In genomic region chr1:147897030-147897756, GRCh38 we compare ENCODE assay signal across 23 cellular contexts. TPM values are rescaled to one million over a fixed set of nuclear protein-coding genes. Genes with fewer than 3 reads are reported as not detected.
A peak's percentile ranks its signal among the peaks of the same experiment; 100 is the strongest.
DNase-seq lines count a peak whose midpoint lies in the region; TF ChIP-seq lines count a peak whose summit lies in the region.
"Had no signal": no experiment of that assay in that cellular context is flagged by ENCODE, and none has a peak within 500 bp of the region (broad histone marks: within the 10 kb centered on the region; RNA-seq: fewer than 3 reads in every experiment).

No MANE protein-coding gene starts in this region.

- H3K27me3 Mint-ChIP-seq in neural crest cell (ENCODE audit: low read depth) = no peaks in the 10 kb centered on the region
- H3K27me3 Mint-ChIP-seq: activated naive CD8-positive, alpha-beta T cell had no signal

- H3K79me2 ChIP-seq in mammary epithelial cell (ENCODE audit: insufficient read depth, low read length) = no peaks in the 10 kb centered on the region

- no TSS peak for BruUV-seq in mammary epithelial cell (replicated peaks; lab: Mats Ljungman, UMichigan)

- no peak overlapping the region for H3K4me3 ChIP-seq in mammary epithelial cell (replicated peaks in 1 of 3; ENCODE audit: insufficient read depth in 1 of 3, low read depth in 2 of 3, low read length in 3 of 3)
- H3K4me3 ChIP-seq: body of pancreas, colonic mucosa, K562, Peyer's patch had no signal

- dilution Hi-C loops in mammary epithelial cell (cut with HindIII; ENCODE audit: low sequenced_read_pairs) = loop anchor here (25.0 kb wide), 1 partner anchor 385 kb away; no protein-coding TSS in a partner anchor

- in situ Hi-C loops in mammary epithelial cell (cut with MboI; ENCODE audit: low sequenced_read_pairs in 2 of 2) = loop anchor here in 1 of 2 donors (10.0 kb wide), 1 partner anchor 382 kb away; no protein-coding TSS in a partner anchor

- no peak overlapping the region for H3K27ac ChIP-seq in mammary epithelial cell (ENCODE audit: insufficient read depth, low read depth, low read length)
- H3K27ac ChIP-seq: body of pancreas, colonic mucosa, Peyer's patch had no signal

- TF ChIP-seq CTCF in mammary epithelial cell (conservative IDR thresholded peaks at IDR 0.05 in 1 of 2, IDR thresholded peaks at IDR 0.05 in 1 of 2; ENCODE audit: extremely low read depth in 1 of 2, insufficient read depth in 1 of 2, low read depth in 1 of 2, low read length in 2 of 2) (no peak), neural crest cell (conservative IDR thresholded peaks at IDR 0.05) (no peak)

- H4K20me1 ChIP-seq in mammary epithelial cell (ENCODE audit: insufficient read depth, low read length) = no peaks in the 10 kb centered on the region

- H3K27me3 ChIP-seq in mammary epithelial cell (ENCODE audit: insufficient read depth, low read length) = no peaks in the 10 kb centered on the region
- H3K27me3 ChIP-seq: body of pancreas, colonic mucosa, Peyer's patch had no signal

- H3K4me1 Mint-ChIP-seq in neural crest cell = peaks cover 31% of the 10 kb centered on the region
- H3K4me1 Mint-ChIP-seq: stimulated activated naive B cell treated with anti-CD40 and anti-IgM and Interleukin-4, amounts not matched to agents 10 μg/mL and 1 μg/mL and 100 μg/mL, for 72 hours had no signal

- no peak overlapping the region for H2AFZ ChIP-seq in mammary epithelial cell (ENCODE audit: low read depth, low read length)

- no peak overlapping the region for H3K4me2 ChIP-seq in mammary epithelial cell (ENCODE audit: insufficient read depth, low read depth, low read length)

- intact Hi-C loops in mammary epithelial cell (cut with micrococcal nuclease) = no loop called here

- H3K9me3 Mint-ChIP-seq in neural crest cell = no peaks in the 10 kb centered on the region
- H3K9me3 Mint-ChIP-seq: activated T-helper 1 cell treated with anti-CD3 and anti-CD28 coated beads, Interleukin-12 subunit alpha, Interleukin-12 subunit beta, Interleukin-2, Interleukin-4 antibody, amounts not matched to agents 30 ng/mL and 10 ng/mL and 1 ng/mL, durations not matched to agents 14 hours and 24 hours and 36 hours; CD8-positive, alpha-beta memory T cell; stimulated activated naive B cell treated with anti-CD40 and anti-IgM and Interleukin-4, amounts not matched to agents 10 μg/mL and 1 μg/mL and 100 μg/mL, for 72 hours had no signal

- H3K36me3 ChIP-seq in mammary epithelial cell (ENCODE audit: insufficient read depth, low read length) = no peaks in the 10 kb centered on the region
- H3K36me3 ChIP-seq: colonic mucosa, Peyer's patch had no signal

- peak; percentile 12 for DNase-seq in EH (ENCODE audit: low read depth)
- peak; percentile 20 for DNase-seq in M059J (ENCODE audit: low read depth)
- peak; percentile 17 for DNase-seq in mammary epithelial cell
- DNase-seq in neural crest cell (ENCODE audit: low read depth, low spot score) = no peak
- DNase-seq in HuH-7.5 (ENCODE audit: low spot score) = no peak
- no peak for DNase-seq in C1 segment of cervical spinal cord (lab: John Stamatoyannopoulos, UW)
- DNase-seq in COLO668 (lab: John Stamatoyannopoulos, UW; ENCODE audit: unreplicated experiment) = no peak
- DNase-seq: activated CD4-positive, alpha-beta T cell treated with anti-CD3 and anti-CD28 coated beads for 1 hour; CD8-positive, alpha-beta memory T cell; colonic mucosa; hippocampal formation; NCI-H2081 treated with DMSO at 0.1 percent for 48 hours; NCI-H774; Peyer's patch; stimulated activated naive B cell treated with anti-CD40 and anti-IgM and Interleukin-4, amounts not matched to agents 10 μg/mL and 1 μg/mL and 100 μg/mL, for 72 hours had no signal

- H3K36me3 Mint-ChIP-seq in neural crest cell (ENCODE audit: low read depth) = no peaks in the 10 kb centered on the region
- H3K36me3 Mint-ChIP-seq: activated naive CD8-positive, alpha-beta T cell; CD8-positive, alpha-beta memory T cell; stimulated activated naive B cell treated with anti-CD40 and anti-IgM and Interleukin-4, amounts not matched to agents 10 μg/mL and 1 μg/mL and 100 μg/mL, for 72 hours had no signal

- no peak overlapping the region for H3K4me3 Mint-ChIP-seq in neural crest cell
- H3K4me3 Mint-ChIP-seq: activated naive CD8-positive, alpha-beta T cell; activated T-helper 1 cell treated with anti-CD3 and anti-CD28 coated beads, Interleukin-12 subunit alpha, Interleukin-12 subunit beta, Interleukin-2, Interleukin-4 antibody, amounts not matched to agents 30 ng/mL and 10 ng/mL and 1 ng/mL, durations not matched to agents 14 hours and 24 hours and 36 hours; CD8-positive, alpha-beta memory T cell; stimulated activated naive B cell treated with anti-CD40 and anti-IgM and Interleukin-4, amounts not matched to agents 10 μg/mL and 1 μg/mL and 100 μg/mL, for 72 hours had no signal

- peak overlapping the region; percentile 17 for H3K27ac Mint-ChIP-seq in neural crest cell (ENCODE audit: unreplicated experiment)
- H3K27ac Mint-ChIP-seq: activated naive CD8-positive, alpha-beta T cell; activated T-helper 1 cell treated with anti-CD3 and anti-CD28 coated beads, Interleukin-12 subunit alpha, Interleukin-12 subunit beta, Interleukin-2, Interleukin-4 antibody, amounts not matched to agents 30 ng/mL and 10 ng/mL and 1 ng/mL, durations not matched to agents 14 hours and 24 hours and 36 hours; CD8-positive, alpha-beta memory T cell; stimulated activated naive B cell treated with anti-CD40 and anti-IgM and Interleukin-4, amounts not matched to agents 10 μg/mL and 1 μg/mL and 100 μg/mL, for 72 hours had no signal

- CTCF ChIA-PET in mammary epithelial cell (lab: Charles Lee; ENCODE audit: low non-redundant PET) = no interaction called here

- H3K9me3 ChIP-seq in mammary epithelial cell (replicated peaks; ENCODE audit: insufficient read depth, low read length) = no peaks in the 10 kb centered on the region
- H3K9me3 ChIP-seq: body of pancreas, colonic mucosa, Peyer's patch had no signal

- peaks cover 11% of the 10 kb centered on the region for H3K4me1 ChIP-seq in mammary epithelial cell (ENCODE audit: insufficient read depth, low read length)
- H3K4me1 ChIP-seq: colonic mucosa, Peyer's patch had no signal

- WGBS in mammary epithelial cell (ENCODE audit: low coverage, missing lambda C conversion rate) = 7% methylated on average over 5 of the region's 8 CpGs

- no peak overlapping the region for H3K9ac ChIP-seq in mammary epithelial cell (ENCODE audit: insufficient read depth, low read length)

RNA-seq across cellular contexts. Expression of gene GJA8, which starts 5.4 kb away (rescaled TPM):
- not detected in 2 replicates for total RNA-seq in M059J (2014; rRNA removed; shearing (Covaris generic))
- total RNA-seq in mammary epithelial cell = not detected
- not detected for polyA plus RNA-seq in mammary epithelial cell
- not detected for polyA minus RNA-seq in mammary epithelial cell
- total RNA-seq in neural crest cell = not detected in 2 replicates
- total RNA-seq: activated CD8-positive, alpha-beta memory T cell treated with anti-CD3 and anti-CD28 coated beads for 36 hours; activated T-helper 1 cell treated with anti-CD3 and anti-CD28 coated beads, Interleukin-12 subunit alpha, Interleukin-12 subunit beta, Interleukin-2, Interleukin-4 antibody, amounts not matched to agents 30 ng/mL and 10 ng/mL and 1 ng/mL, durations not matched to agents 14 hours and 24 hours and 36 hours; body of pancreas; CD8-positive, alpha-beta memory T cell; colonic mucosa; K562; mononuclear cell; Peyer's patch had no signal
- polyA plus RNA-seq: CD8-positive, alpha-beta memory T cell; K562; keratinocyte; thymus had no signal

RNA-seq across cellular contexts. Expression of gene GPR89B, which starts 31.0 kb away (rescaled TPM):
- 15.5 and 25.7 TPM in 2 replicates for total RNA-seq in M059J (2014; rRNA removed; shearing (Covaris generic))
- 10 to 100 TPM; 12.7 to 36.0 TPM for total RNA-seq in mammary epithelial cell
- 10.2 TPM for polyA plus RNA-seq in mammary epithelial cell
- polyA minus RNA-seq in mammary epithelial cell = 39.7 TPM
- total RNA-seq in neural crest cell = 19.4 and 20.6 TPM in 2 replicates

Comparison
In these comparisons a context has a peak if more than half of its experiments do, and no peak if none do; other contexts are left out.
1. DNase-seq: peak in EH (single experiment), M059J (single experiment) and mammary epithelial cell (single experiment); none in neural crest cell (single experiment), HuH-7.5 (single experiment), C1 segment of cervical spinal cord (0 of 14) and COLO668 (single experiment).